In the genomic region with DNA sequence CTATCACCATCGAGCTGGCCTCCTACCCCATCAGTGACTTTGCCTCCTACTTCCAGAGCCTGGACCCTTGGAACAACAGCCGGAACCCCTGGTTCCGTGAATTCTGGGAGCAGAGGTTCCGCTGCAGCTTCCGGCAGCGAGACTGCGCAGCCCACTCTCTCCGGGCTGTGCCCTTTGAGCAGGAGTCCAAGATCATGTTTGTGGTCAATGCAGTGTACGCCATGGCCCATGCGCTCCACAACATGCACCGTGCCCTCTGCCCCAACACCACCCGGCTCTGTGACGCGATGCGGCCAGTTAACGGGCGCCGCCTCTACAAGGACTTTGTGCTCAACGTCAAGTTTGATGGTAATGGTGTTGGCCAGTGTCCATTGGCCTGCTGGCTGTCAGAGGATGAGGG, we compare ENCODE assay signal across 18 cellular contexts. TPM values are rescaled to one million over a fixed set of nuclear protein-coding genes. Genes with fewer than 3 reads are reported as not detected.
A peak's percentile ranks its signal among the peaks of the same experiment; 100 is the strongest.
DNase-seq lines count a peak whose midpoint lies in the region; ATAC-seq, FAIRE-seq and TF ChIP-seq lines count a peak whose summit lies in the region.
"Had no signal": no experiment of that assay in that cellular context is flagged by ENCODE, and none has a peak within 500 bp of the region (broad histone marks: within the 10 kb centered on the region; RNA-seq: fewer than 3 reads in every experiment).

No MANE protein-coding gene starts in this region.

- no peaks in the 10 kb centered on the region for H3K9me3 ChIP-seq in kidney (ENCODE audit: control insufficient read depth in 1 of 2, low read length in 2 of 2)

- H3K36me3 ChIP-seq in kidney (ENCODE audit: control insufficient read depth in 1 of 2, insufficient read depth in 2 of 2, low read length in 2 of 2) = no peaks in the 10 kb centered on the region

- H3K9ac ChIP-seq in kidney (ENCODE audit: low read length in 2 of 2) = no peak overlapping the region

- TF ChIP-seq CTCF in WTC11 (IDR thresholded peaks at IDR 0.05) (no peak), kidney (IDR thresholded peaks at IDR 0.05; ENCODE audit: borderline replicate concordance, extremely low read depth, insufficient read depth) (no peak)

- no peak overlapping the region for H3K4me3 ChIP-seq in kidney (ENCODE audit: low read length in 2 of 2)

- POLR2A ChIA-PET in WTC11 (lab: Charles Lee) = no interaction called here

- H3K27ac ChIP-seq in kidney (ENCODE audit: low read depth in 2 of 2, low read length in 2 of 2) = no peak overlapping the region

- H3K4me1 ChIP-seq in kidney (ENCODE audit: control insufficient read depth in 1 of 2, insufficient read depth in 1 of 2, low read depth in 1 of 2, low read length in 2 of 2) = no peaks in the 10 kb centered on the region

- FAIRE-seq in kidney (lab: Jason Lieb, UNC) = no peak

- ATAC-seq in WTC11 (no peak), HG03432 (IDR thresholded peaks at IDR 0.05; ENCODE audit: unreplicated experiment) (no peak)

- H3K4me1 Mint-ChIP-seq in activated naive CD4-positive, alpha-beta T cell treated with anti-CD3 and anti-CD28 coated beads, Interleukin-2, amount 10 ng/mL, durations not matched to agents 7 days and 5 days = no peaks in the 10 kb centered on the region
- no peaks in the 10 kb centered on the region for H3K4me1 Mint-ChIP-seq in WTC11

- no peak overlapping the region for H3K4me3 Mint-ChIP-seq in activated naive CD4-positive, alpha-beta T cell treated with anti-CD3 and anti-CD28 coated beads, Interleukin-2, amount 10 ng/mL, durations not matched to agents 7 days and 5 days
- no peak overlapping the region for H3K4me3 Mint-ChIP-seq in WTC11
- H3K4me3 Mint-ChIP-seq: B cell; CD4-positive, alpha-beta T cell had no signal

- peaks cover 2% of the 10 kb centered on the region for H3K27me3 Mint-ChIP-seq in activated naive CD4-positive, alpha-beta T cell treated with anti-CD3 and anti-CD28 coated beads, Interleukin-2, amount 10 ng/mL, durations not matched to agents 7 days and 5 days
- H3K27me3 Mint-ChIP-seq in WTC11 (ENCODE audit: low read depth) = peaks cover 17% of the 10 kb centered on the region
- H3K27me3 Mint-ChIP-seq: CD4-positive, alpha-beta T cell had no signal

- CTCF ChIA-PET in activated naive CD4-positive, alpha-beta T cell treated with anti-CD3 and anti-CD28 coated beads, Interleukin-2, amount 10 ng/mL, durations not matched to agents 7 days and 5 days (lab: Charles Lee) = no interaction called here
- CTCF ChIA-PET in WTC11 (lab: Charles Lee) = interaction anchor here (0.7 to 4.4 kb wide), 5 partner anchors 43 to 228 kb away, joined by 3 to 41 read pairs (median 4); no protein-coding TSS in a partner anchor

- DNase-seq in activated naive CD4-positive, alpha-beta T cell treated with anti-CD3 and anti-CD28 coated beads, Interleukin-2, amount 10 ng/mL, durations not matched to agents 7 days and 5 days = peak; percentile 3
- DNase-seq in activated naive CD4-positive, alpha-beta T cell (lab: John Stamatoyannopoulos, UW) = no peak
- peak; percentile 2 for DNase-seq in WTC11 (ENCODE audit: low spot score)
- DNase-seq in kidney = peak; percentile 42
- DNase-seq in ureter (ENCODE audit: low spot score) = peak; percentile 31
- no peak for DNase-seq in AML-193 (lab: John Stamatoyannopoulos, UW)
- DNase-seq: DMS 273 treated with DMSO at 0.1 percent for 48 hours, Karpas-422, MM.1S, NCI-H1105, NCI-H1694 treated with DMSO at 0.1 percent for 48 hours, NCI-H446, NCI-H748 treated with DMSO at 0.1 percent for 48 hours, SHP77 had no signal

- no peaks in the 10 kb centered on the region for H3K36me3 Mint-ChIP-seq in activated naive CD4-positive, alpha-beta T cell treated with anti-CD3 and anti-CD28 coated beads, Interleukin-2, amount 10 ng/mL, durations not matched to agents 7 days and 5 days
- H3K36me3 Mint-ChIP-seq in WTC11 = no peaks in the 10 kb centered on the region

- H3K27ac Mint-ChIP-seq in activated naive CD4-positive, alpha-beta T cell treated with anti-CD3 and anti-CD28 coated beads, Interleukin-2, amount 10 ng/mL, durations not matched to agents 7 days and 5 days = no peak overlapping the region
- no peak overlapping the region for H3K27ac Mint-ChIP-seq in WTC11
- H3K27ac Mint-ChIP-seq: B cell; CD4-positive, alpha-beta T cell had no signal

- H3K9me3 Mint-ChIP-seq in activated naive CD4-positive, alpha-beta T cell treated with anti-CD3 and anti-CD28 coated beads, Interleukin-2, amount 10 ng/mL, durations not matched to agents 7 days and 5 days = no peaks in the 10 kb centered on the region
- H3K9me3 Mint-ChIP-seq in WTC11 = no peaks in the 10 kb centered on the region
- H3K9me3 Mint-ChIP-seq: CD4-positive, alpha-beta T cell had no signal

- intact Hi-C loops in kidney (cut with DNase I) = no loop called here

TF ChIP-seq in WTC11, 78 proteins besides CTCF, POLR2A, EP300 and RAD21:
- TF ChIP-seq ZNF121 (CRISPR knock-in tag; IDR thresholded peaks at IDR 0.05) (no peak), SMAD4 (CRISPR knock-in tag; IDR thresholded peaks at IDR 0.05) (no peak), ATF1 (CRISPR knock-in tag; IDR thresholded peaks at IDR 0.05) (no peak), NFE2L1 (CRISPR knock-in tag; IDR thresholded peaks at IDR 0.05) (no peak), TP53 (CRISPR knock-in tag; IDR thresholded peaks at IDR 0.05) (no peak), NFYB (CRISPR knock-in tag; conservative IDR thresholded peaks at IDR 0.05; ENCODE audit: low read depth) (no peak)
- TF ChIP-seq, protein P1, sequence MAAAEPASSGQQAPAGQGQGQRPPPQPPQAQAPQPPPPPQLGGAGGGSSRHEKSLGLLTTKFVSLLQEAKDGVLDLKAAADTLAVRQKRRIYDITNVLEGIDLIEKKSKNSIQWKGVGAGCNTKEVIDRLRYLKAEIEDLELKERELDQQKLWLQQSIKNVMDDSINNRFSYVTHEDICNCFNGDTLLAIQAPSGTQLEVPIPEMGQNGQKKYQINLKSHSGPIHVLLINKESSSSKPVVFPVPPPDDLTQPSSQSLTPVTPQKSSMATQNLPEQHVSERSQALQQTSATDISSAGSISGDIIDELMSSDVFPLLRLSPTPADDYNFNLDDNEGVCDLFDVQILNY (CRISPR knock-in tag; IDR thresholded peaks at IDR 0.05) = no peak
- TF ChIP-seq, protein P2, sequence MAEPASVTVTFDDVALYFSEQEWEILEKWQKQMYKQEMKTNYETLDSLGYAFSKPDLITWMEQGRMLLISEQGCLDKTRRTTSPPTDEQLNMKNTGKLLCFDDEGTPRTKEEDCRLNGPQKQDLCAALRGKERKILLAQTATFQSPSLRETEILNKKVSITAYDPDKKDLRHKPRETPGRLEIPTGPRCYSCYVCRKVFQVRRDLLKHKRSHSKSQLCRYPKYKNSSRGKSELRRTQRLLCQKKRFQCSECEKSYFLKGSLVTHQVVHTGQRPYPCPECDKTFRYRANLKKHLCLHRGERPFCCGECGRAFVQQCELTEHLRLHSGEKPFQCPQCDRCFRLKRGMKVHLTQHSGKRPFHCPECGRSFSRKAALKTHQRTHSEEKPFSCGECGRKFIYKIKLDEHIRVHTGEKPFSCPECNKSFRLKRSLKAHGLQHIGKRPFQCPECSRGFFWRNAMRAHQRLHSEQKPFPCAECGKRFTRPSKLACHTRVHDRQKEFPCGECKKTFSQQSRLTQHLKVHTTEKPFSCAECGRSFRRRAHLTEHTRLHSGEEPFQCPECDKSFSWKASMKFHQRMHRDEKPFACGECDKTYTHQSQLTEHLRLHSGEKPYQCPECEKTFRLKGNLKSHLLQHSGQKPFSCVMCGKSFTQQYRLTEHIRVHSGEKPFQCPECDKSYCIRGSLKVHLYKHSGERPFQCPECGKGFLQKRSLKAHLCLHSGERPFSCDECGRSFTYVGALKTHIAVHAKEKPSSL (CRISPR knock-in tag; conservative IDR thresholded peaks at IDR 0.05) = no peak
- TF ChIP-seq, protein P3, sequence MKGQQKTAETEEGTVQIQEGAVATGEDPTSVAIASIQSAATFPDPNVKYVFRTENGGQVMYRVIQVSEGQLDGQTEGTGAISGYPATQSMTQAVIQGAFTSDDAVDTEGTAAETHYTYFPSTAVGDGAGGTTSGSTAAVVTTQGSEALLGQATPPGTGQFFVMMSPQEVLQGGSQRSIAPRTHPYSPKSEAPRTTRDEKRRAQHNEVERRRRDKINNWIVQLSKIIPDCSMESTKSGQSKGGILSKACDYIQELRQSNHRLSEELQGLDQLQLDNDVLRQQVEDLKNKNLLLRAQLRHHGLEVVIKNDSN (CRISPR knock-in tag; IDR thresholded peaks at IDR 0.05) = no peak

RNA-seq across cellular contexts. Expression of a gene that starts 6.1 kb away (rescaled TPM):
- total RNA-seq in WTC11 (2021) = 2.8 to 4.1 TPM (median 3.7 TPM) in 3 replicates
- 0.57 TPM for total RNA-seq in kidney
- polyA plus RNA-seq in kidney (ENCODE audit: insufficient read depth, low read depth, low replicate concordance) = not detected
- total RNA-seq in ureter = 0.23 TPM
- total RNA-seq: H4 had no signal

RNA-seq across cellular contexts. Expression of a gene that starts 41.9 kb away (rescaled TPM):
- total RNA-seq in WTC11 (2021) (11.8 to 17.5 TPM (median 17.5 TPM) in 3 replicates), kidney (68.0 TPM), ureter (52.7 TPM)
- polyA plus RNA-seq in kidney (ENCODE audit: insufficient read depth, low read depth, low replicate concordance) = 208 TPM

Comparison
In these comparisons a context has a peak if more than half of its experiments do, and no peak if none do; other contexts are left out.
1. DNase-seq: peak in activated naive CD4-positive, alpha-beta T cell treated with anti-CD3 and anti-CD28 coated beads, Interleukin-2, amount 10 ng/mL, durations not matched to agents 7 days and 5 days (single experiment), WTC11 (single experiment), kidney (single experiment) and ureter (single experiment); none in activated naive CD4-positive, alpha-beta T cell (0 of 4) and AML-193 (0 of 2).